ENCODE assay signal across 1 cellular context in the genomic region with DNA sequence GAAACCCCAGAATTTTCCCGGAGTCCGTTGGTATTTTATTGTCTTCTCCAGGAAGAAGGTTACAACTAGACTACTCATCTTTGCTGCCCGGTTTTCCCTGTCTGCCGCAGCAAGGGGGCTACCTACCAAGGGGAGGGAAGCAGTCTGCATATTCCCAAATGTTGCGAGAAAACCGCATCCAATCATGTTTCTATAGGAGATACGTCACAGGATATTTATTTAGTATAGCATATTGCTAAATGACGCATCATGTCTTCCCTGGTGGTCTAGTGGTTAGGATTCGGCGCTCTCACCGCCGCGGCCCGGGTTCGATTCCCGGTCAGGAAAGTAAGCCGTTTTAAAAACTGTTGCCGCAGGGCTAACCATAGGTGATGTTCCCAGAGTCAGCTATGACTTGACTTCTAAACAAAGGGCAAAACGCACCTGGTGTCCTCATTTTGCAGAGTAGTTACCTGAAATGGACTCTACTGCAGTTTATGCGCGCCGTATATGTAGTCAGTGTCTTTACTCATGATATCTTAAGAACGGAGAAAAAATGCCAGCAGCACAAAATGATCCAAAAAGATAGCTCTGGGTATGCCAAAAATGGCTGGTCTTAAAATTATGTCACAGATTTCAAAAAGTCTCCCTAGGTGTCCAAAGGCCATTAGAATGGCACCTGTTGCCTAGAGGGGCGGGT.
TF ChIP-seq lines count a peak whose summit lies in the region.

No MANE protein-coding gene starts in this region.

TF ChIP-seq in endothelial cell of umbilical vein, 7 proteins besides CTCF, POLR2A, EP300 and RAD21:
- TF ChIP-seq JUN (IDR thresholded peaks at IDR 0.05; ENCODE audit: borderline replicate concordance, insufficient read depth, insufficient read length, low read depth) (peak; percentile 72), FOS (IDR thresholded peaks at IDR 0.05; ENCODE audit: borderline replicate concordance, insufficient read depth, low read length) (no peak)
